25 cellular contexts compared by ENCODE assay signal in genomic region chr10:125513783-125514182, GRCh38.
DNase-seq lines count a peak whose midpoint lies in the region; ATAC-seq and TF ChIP-seq lines count a peak whose summit lies in the region.
"Had no signal": no experiment of that assay in that cellular context is flagged by ENCODE, and none has a peak within 500 bp of the region (broad histone marks: within the 10 kb centered on the region; RNA-seq: fewer than 3 reads in every experiment).

No MANE protein-coding gene starts in this region.

- H3K36me3 Mint-ChIP-seq in H9 (ENCODE audit: insufficient read depth in 1 of 3, low read depth in 3 of 3) = peaks cover 8 to 39% (median 10%) of the 10 kb centered on the region in 3 experiments; a peak in 6 of 7 replicates
- H3K36me3 Mint-ChIP-seq in brain = no peaks in the 10 kb centered on the region
- no peaks in the 10 kb centered on the region for H3K36me3 Mint-ChIP-seq in nephron (ENCODE audit: low read depth)
- H3K36me3 Mint-ChIP-seq in CD4-positive, alpha-beta memory T cell = no peaks in the 10 kb centered on the region
- no peaks in the 10 kb centered on the region for H3K36me3 Mint-ChIP-seq in activated T-cell treated with anti-CD3 and anti-CD28 coated beads, Interleukin-2, amount 50 U/mL, for 24 hours (ENCODE audit: low read depth)
- H3K36me3 Mint-ChIP-seq: CD14-positive monocyte had no signal

- DNase-seq in H9 = no peak
- no peak for DNase-seq in CD4-positive, alpha-beta memory T cell
- no peak for DNase-seq in heart left ventricle
- no peak for DNase-seq in activated T-cell treated with anti-CD3 and anti-CD28 coated beads, Interleukin-2, amount 50 U/mL, for 24 hours
- DNase-seq: Calu3; DMS79 treated with DMSO at 0.1 percent for 48 hours; GF-D8; KG1; MG63; NCI-H1105 treated with DMSO at 0.1 percent for 48 hours; NCI-H146; NCI-H1930; NCI-H446; NCI-H524 treated with DMSO at 0.1 percent for 48 hours; NCI-H82; NK-92 treated with Interleukin-12 subunit alpha and Interleukin-12 subunit beta, amount 100 ng/mL, for 24 hours; PC-3; SW 1271 had no signal

- no peak overlapping the region for H4K5ac ChIP-seq in H9 (ENCODE audit: insufficient read length, low read depth, low read length)

- H3K36me3 ChIP-seq in stomach smooth muscle (ENCODE audit: control insufficient read depth in 2 of 2, insufficient read depth in 2 of 2, low read length in 2 of 2) (no peaks in the 10 kb centered on the region), heart left ventricle (no peaks in the 10 kb centered on the region)
- no peaks in the 10 kb centered on the region for H3K36me3 ChIP-seq in CD4-positive, alpha-beta memory T cell (ENCODE audit: insufficient read depth, low read length)
- H3K36me3 ChIP-seq: MG63 had no signal

- peak overlapping the region; percentile 30 to 76 (median 72); a peak in 4 of 7 replicates for H3K27ac Mint-ChIP-seq in H9
- peak overlapping the region in 4 of 5 experiments; percentile 25 to 83 (median 68) for H3K27ac Mint-ChIP-seq in brain
- H3K27ac Mint-ChIP-seq in nephron = peak overlapping the region; percentile 64 to 73 (median 68)
- H3K27ac Mint-ChIP-seq in CD4-positive, alpha-beta memory T cell = no peak overlapping the region
- H3K27ac Mint-ChIP-seq in activated T-cell treated with anti-CD3 and anti-CD28 coated beads, Interleukin-2, amount 50 U/mL, for 24 hours = no peak overlapping the region
- H3K27ac Mint-ChIP-seq: B cell, CD14-positive monocyte had no signal

- H3K4ac ChIP-seq in H9 (ENCODE audit: low read depth, low read length) = no peak overlapping the region

- WGBS in H9 (ENCODE audit: extremely low coverage, insufficient read length, low lambda C conversion rate) = no CpG with 5 or more reads among the region's 5 CpGs
- 69 to 92% (median 81%) methylated on average over 5 of the region's 5 CpGs for WGBS in heart left ventricle, 4 donors

- H3K56ac ChIP-seq in H9 (ENCODE audit: insufficient read length, low read depth, low read length) = no peak overlapping the region

- H2BK20ac ChIP-seq in H9 (ENCODE audit: low read depth, low read length, poor library complexity, severe bottlenecking) = no peak overlapping the region

- ATAC-seq in GM18909 (IDR thresholded peaks at IDR 0.05; ENCODE audit: poor library complexity, unreplicated experiment) = no peak
- ATAC-seq in heart left ventricle = no peak
- ATAC-seq: PC-3 had no signal

- H3K4me1 ChIP-seq in H9 (ENCODE audit: insufficient read depth, low read length) (peaks cover 9% of the 10 kb centered on the region; the same call in 1 of the 2 replicates), stomach smooth muscle (ENCODE audit: control insufficient read depth, insufficient read depth, low read length) (peaks cover 8% of the 10 kb centered on the region), heart left ventricle (no peaks in the 10 kb centered on the region)
- no peaks in the 10 kb centered on the region for H3K4me1 ChIP-seq in CD4-positive, alpha-beta memory T cell (ENCODE audit: insufficient read depth, low read length)

- H2BK12ac ChIP-seq in H9 (ENCODE audit: insufficient read length, low read depth, low read length) = no peak overlapping the region

- no peak for TF ChIP-seq POLR2A in heart left ventricle (IDR thresholded peaks at IDR 0.05)

- H3K9me3 ChIP-seq in H9 (ENCODE audit: control insufficient read depth, low read depth, low read length) (peaks cover 6% of the 10 kb centered on the region), stomach smooth muscle (ENCODE audit: control insufficient read depth in 2 of 2, low read length in 2 of 2) (no peaks in the 10 kb centered on the region), heart left ventricle (no peaks in the 10 kb centered on the region)
- H3K9me3 ChIP-seq in CD4-positive, alpha-beta memory T cell (ENCODE audit: control insufficient read depth in 1 of 2, low read length in 2 of 2) = no peaks in the 10 kb centered on the region
- H3K9me3 ChIP-seq: MG63, SK-N-SH had no signal

- peak overlapping the region; percentile 59; the same call in 1 of the 2 replicates for H3K14ac ChIP-seq in H9 (ENCODE audit: insufficient read depth, low read length)

- H3K27ac ChIP-seq in H9 (ENCODE audit: insufficient read length, low read depth, low read length) (no peak overlapping the region), stomach smooth muscle (ENCODE audit: low read length) (peak overlapping the region; percentile 18), heart left ventricle (no peak overlapping the region)
- H3K27ac ChIP-seq in CD4-positive, alpha-beta memory T cell (ENCODE audit: low read depth, low read length) = no peak overlapping the region

- no peak overlapping the region for H3K18ac ChIP-seq in H9 (ENCODE audit: insufficient read length, low read depth, low read length)

- no peak overlapping the region for H2AK5ac ChIP-seq in H9 (ENCODE audit: insufficient read length, low read length)

- H3K4me2 ChIP-seq in H9 (ENCODE audit: insufficient read depth, insufficient read length, low read length) = no peak overlapping the region
- H3K4me2 ChIP-seq: SK-N-SH had no signal

- H3K4me3 ChIP-seq in stomach smooth muscle (ENCODE audit: low read length in 2 of 2) (peak overlapping the region in 1 of 2 donors; percentile 33), heart left ventricle (no peak overlapping the region)
- H3K4me3 ChIP-seq in CD4-positive, alpha-beta memory T cell (ENCODE audit: low read length in 2 of 2) = no peak overlapping the region
- H3K4me3 ChIP-seq: MG63 had no signal

- H2BK5ac ChIP-seq in H9 (ENCODE audit: insufficient read length, low read length) = no peak overlapping the region

- no peaks in the 10 kb centered on the region for H3K79me1 ChIP-seq in H9 (ENCODE audit: insufficient read depth, low read depth, low read length, poor library complexity, severe bottlenecking)

- no peaks in the 10 kb centered on the region for H4K20me1 ChIP-seq in H9 (ENCODE audit: control insufficient read depth, insufficient read depth, insufficient read length)

- H2AFZ ChIP-seq in H9 (ENCODE audit: low read length) = no peak overlapping the region

- H3K9me3 Mint-ChIP-seq in H9 = peaks cover 26 to 30% of the 10 kb centered on the region in 2 experiments; a peak in 4 of 5 replicates
- peaks cover 3 to 11% (median 6%) of the 10 kb centered on the region in 5 experiments for H3K9me3 Mint-ChIP-seq in brain
- peaks cover 6% of the 10 kb centered on the region for H3K9me3 Mint-ChIP-seq in nephron
- H3K9me3 Mint-ChIP-seq in CD4-positive, alpha-beta memory T cell = peaks cover 0 to 7% (median under 1%) of the 10 kb centered on the region in 8 donors
- H3K9me3 Mint-ChIP-seq in activated T-cell treated with anti-CD3 and anti-CD28 coated beads, Interleukin-2, amount 50 U/mL, for 24 hours = no peaks in the 10 kb centered on the region

- H2BK120ac ChIP-seq in H9 (ENCODE audit: low read depth, low read length, poor library complexity, severe bottlenecking) = no peak overlapping the region

- no peaks in the 10 kb centered on the region for H3K27me3 ChIP-seq in H9 (ENCODE audit: insufficient read depth, low read length)
- no peaks in the 10 kb centered on the region for H3K27me3 ChIP-seq in stomach smooth muscle (ENCODE audit: control insufficient read depth in 1 of 2, insufficient read depth in 2 of 2, low read length in 2 of 2)
- H3K27me3 ChIP-seq in CD4-positive, alpha-beta memory T cell (ENCODE audit: insufficient read depth, low read length) = no peaks in the 10 kb centered on the region
- H3K27me3 ChIP-seq in heart left ventricle = peaks cover 0 to 8% (median 3%) of the 10 kb centered on the region in 9 donors

- H3K4me3 Mint-ChIP-seq in H9 = no peak overlapping the region
- peak overlapping the region in 1 of 5 experiments; percentile 31 for H3K4me3 Mint-ChIP-seq in brain
- no peak overlapping the region for H3K4me3 Mint-ChIP-seq in nephron
- H3K4me3 Mint-ChIP-seq in CD4-positive, alpha-beta memory T cell = no peak overlapping the region
- no peak overlapping the region for H3K4me3 Mint-ChIP-seq in activated T-cell treated with anti-CD3 and anti-CD28 coated beads, Interleukin-2, amount 50 U/mL, for 24 hours
- H3K4me3 Mint-ChIP-seq: B cell, CD14-positive monocyte had no signal

- H3K79me2 ChIP-seq in H9 (ENCODE audit: insufficient read depth, low read length) = no peaks in the 10 kb centered on the region

- intact Hi-C loops in CD4-positive, alpha-beta memory T cell (cut with micrococcal nuclease) = no loop called here
- intact Hi-C loops in heart left ventricle (cut with DNase I) = no loop called here

- H4K8ac ChIP-seq in H9 (replicated peaks; ENCODE audit: insufficient read length, low read depth, low read length) = no peak overlapping the region

- CTCF ChIA-PET in CD4-positive, alpha-beta memory T cell (lab: Charles Lee; ENCODE audit: partially characterized antibody) = no interaction called here

- H4K91ac ChIP-seq in H9 (ENCODE audit: insufficient read length, low read depth, low read length) = no peak overlapping the region

- H3K27me3 Mint-ChIP-seq in H9 (ENCODE audit: low read depth) = peaks cover 5% of the 10 kb centered on the region
- peaks cover 3% of the 10 kb centered on the region for H3K27me3 Mint-ChIP-seq in brain
- H3K27me3 Mint-ChIP-seq in nephron (ENCODE audit: low read depth) = peaks cover 10% of the 10 kb centered on the region
- H3K27me3 Mint-ChIP-seq in CD4-positive, alpha-beta memory T cell = no peaks in the 10 kb centered on the region
- H3K27me3 Mint-ChIP-seq in activated T-cell treated with anti-CD3 and anti-CD28 coated beads, Interleukin-2, amount 50 U/mL, for 24 hours = peaks cover 9% of the 10 kb centered on the region

- H3K9ac ChIP-seq in H9 (ENCODE audit: extremely low read depth, insufficient read length, low read length) (no peak overlapping the region), stomach smooth muscle (ENCODE audit: low read length in 2 of 2) (peak overlapping the region in 1 of 2 donors; percentile 29)
- H3K9ac ChIP-seq: SK-N-SH had no signal

- no peak for TF ChIP-seq CTCF in H9 (conservative IDR thresholded peaks at IDR 0.05)
- no peak for TF ChIP-seq CTCF in brain (conservative IDR thresholded peaks at IDR 0.05)
- no peak for TF ChIP-seq CTCF in nephron (IDR thresholded peaks at IDR 0.05; ENCODE audit: unreplicated experiment in 3 of 3)
- TF ChIP-seq CTCF in heart left ventricle (IDR thresholded peaks at IDR 0.05) = no peak

- POLR2A ChIA-PET in CD4-positive, alpha-beta memory T cell (lab: Charles Lee; ENCODE audit: partially characterized antibody) = no interaction called here

- no peak overlapping the region for H3K23ac ChIP-seq in H9 (ENCODE audit: insufficient read length, low read depth, low read length)

- H3K4me1 Mint-ChIP-seq in H9 (peaks cover 29 to 36% of the 10 kb centered on the region in 2 experiments), brain (peaks cover 40% of the 10 kb centered on the region), nephron (peaks cover 40% of the 10 kb centered on the region)
- peaks cover 0 to 1% (median 0%) of the 10 kb centered on the region in 4 donors for H3K4me1 Mint-ChIP-seq in CD4-positive, alpha-beta memory T cell
- no peaks in the 10 kb centered on the region for H3K4me1 Mint-ChIP-seq in activated T-cell treated with anti-CD3 and anti-CD28 coated beads, Interleukin-2, amount 50 U/mL, for 24 hours (ENCODE audit: low read depth)
- H3K4me1 Mint-ChIP-seq: B cell, CD14-positive monocyte had no signal

- no peak overlapping the region for H3T11ph ChIP-seq in H9 (ENCODE audit: low read length)

- no peak overlapping the region for H2BK15ac ChIP-seq in H9 (ENCODE audit: low read depth, low read length)

- H3K23me2 ChIP-seq in H9 (ENCODE audit: insufficient read length, low read depth, low read length, poor library complexity, severe bottlenecking) = no peaks in the 10 kb centered on the region

Comparison
In these comparisons a context has a peak if more than half of its experiments do, and no peak if none do; other contexts are left out.
1. H3K27ac Mint-ChIP-seq: peak in H9 (3 of 3), brain (4 of 5) and nephron (3 of 3); none in CD4-positive, alpha-beta memory T cell (0 of 7) and activated T-cell treated with anti-CD3 and anti-CD28 coated beads, Interleukin-2, amount 50 U/mL, for 24 hours (single experiment).